ENCODE assay signal across 1 cellular context in the genomic region with DNA sequence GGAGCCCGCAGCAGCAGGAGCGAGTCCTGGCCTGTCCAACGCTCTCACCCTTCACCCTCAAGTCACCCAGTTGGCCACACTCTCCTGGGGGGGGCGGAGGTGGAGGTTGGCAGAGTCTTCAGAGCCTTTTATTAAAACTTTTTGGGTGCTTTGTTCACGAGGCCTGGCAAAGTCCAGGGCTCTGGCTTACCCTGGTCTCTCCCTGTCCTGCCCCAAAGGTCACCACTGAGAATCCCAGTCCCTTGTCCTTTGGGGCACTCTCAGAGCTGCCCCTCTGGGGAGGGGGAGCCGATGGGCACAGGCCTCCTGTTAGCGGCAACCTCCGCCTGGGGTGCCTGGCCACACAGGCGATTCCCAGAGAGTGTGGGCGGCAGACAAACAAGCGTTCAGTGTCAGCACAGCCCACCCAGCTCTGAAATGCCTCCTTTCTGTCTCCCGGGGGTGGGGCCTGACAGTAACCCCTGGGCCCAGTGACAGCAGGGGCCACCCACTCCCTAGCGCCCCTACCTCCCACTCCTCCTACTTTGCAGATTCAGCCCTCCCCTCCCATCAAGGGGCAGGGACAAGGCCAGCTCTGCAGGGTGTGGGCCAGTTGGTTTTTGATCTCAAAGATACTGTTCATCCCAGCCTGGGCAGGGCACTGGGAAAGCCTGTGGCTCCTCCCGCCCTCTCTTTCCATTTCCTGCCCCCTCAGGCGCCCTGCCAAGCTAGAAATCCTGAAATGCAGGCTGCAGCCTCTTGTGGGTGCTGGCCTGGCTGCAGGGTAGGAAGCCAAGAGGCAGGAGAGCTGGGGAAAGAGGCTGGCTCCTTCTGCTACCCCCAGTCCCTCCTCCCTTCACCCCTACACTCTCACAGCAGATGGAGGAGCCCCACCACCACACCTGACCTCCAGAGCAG.
TF ChIP-seq lines count a peak whose summit lies in the region.

No MANE protein-coding gene starts in this region.

TF ChIP-seq in HepG2, 621 proteins besides CTCF, POLR2A, EP300 and RAD21 (continued from another document and continues in another):
- TF ChIP-seq, protein P1, sequence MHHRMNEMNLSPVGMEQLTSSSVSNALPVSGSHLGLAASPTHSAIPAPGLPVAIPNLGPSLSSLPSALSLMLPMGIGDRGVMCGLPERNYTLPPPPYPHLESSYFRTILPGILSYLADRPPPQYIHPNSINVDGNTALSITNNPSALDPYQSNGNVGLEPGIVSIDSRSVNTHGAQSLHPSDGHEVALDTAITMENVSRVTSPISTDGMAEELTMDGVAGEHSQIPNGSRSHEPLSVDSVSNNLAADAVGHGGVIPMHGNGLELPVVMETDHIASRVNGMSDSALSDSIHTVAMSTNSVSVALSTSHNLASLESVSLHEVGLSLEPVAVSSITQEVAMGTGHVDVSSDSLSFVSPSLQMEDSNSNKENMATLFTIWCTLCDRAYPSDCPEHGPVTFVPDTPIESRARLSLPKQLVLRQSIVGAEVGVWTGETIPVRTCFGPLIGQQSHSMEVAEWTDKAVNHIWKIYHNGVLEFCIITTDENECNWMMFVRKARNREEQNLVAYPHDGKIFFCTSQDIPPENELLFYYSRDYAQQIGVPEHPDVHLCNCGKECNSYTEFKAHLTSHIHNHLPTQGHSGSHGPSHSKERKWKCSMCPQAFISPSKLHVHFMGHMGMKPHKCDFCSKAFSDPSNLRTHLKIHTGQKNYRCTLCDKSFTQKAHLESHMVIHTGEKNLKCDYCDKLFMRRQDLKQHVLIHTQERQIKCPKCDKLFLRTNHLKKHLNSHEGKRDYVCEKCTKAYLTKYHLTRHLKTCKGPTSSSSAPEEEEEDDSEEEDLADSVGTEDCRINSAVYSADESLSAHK (CRISPR knock-in tag; IDR thresholded peaks at IDR 0.05; ENCODE audit: borderline replicate concordance): no peak
- TF ChIP-seq SALL1 (CRISPR knock-in tag; IDR thresholded peaks at IDR 0.05) (peak; percentile 97), GFI1 (CRISPR knock-in tag; IDR thresholded peaks at IDR 0.05; ENCODE audit: borderline replicate concordance) (peak; percentile 65; the same call in 1 of the 2 replicates), IRF2 (CRISPR knock-in tag; IDR thresholded peaks at IDR 0.05) (peak; percentile 78), KMT2B (CRISPR knock-in tag; IDR thresholded peaks at IDR 0.05) (no peak), BORCS8-MEF2B (CRISPR knock-in tag; IDR thresholded peaks at IDR 0.05) (peak; percentile 60; the same call in 1 of the 2 replicates), MED1 (CRISPR knock-in tag; IDR thresholded peaks at IDR 0.05) (peak; percentile 91), MBNL3 (CRISPR knock-in tag; conservative IDR thresholded peaks at IDR 0.05) (no peak), POLR2AphosphoS5 (IDR thresholded peaks at IDR 0.05; ENCODE audit: low read depth, low read length) (peak; percentile 86), ZNF564 (CRISPR knock-in tag; IDR thresholded peaks at IDR 0.05) (no peak), FOXJ3 (CRISPR knock-in tag; IDR thresholded peaks at IDR 0.05; ENCODE audit: borderline replicate concordance) (peak; percentile 39; the same call in 1 of the 2 replicates), ISL2 (CRISPR knock-in tag; IDR thresholded peaks at IDR 0.05) (0 out of 2 replicates have a peak, but pooled peaks have one; percentile 54), ZNF644 (CRISPR knock-in tag; IDR thresholded peaks at IDR 0.05; ENCODE audit: low read depth) (peak; percentile 75), ARNT (IDR thresholded peaks at IDR 0.05) (no peak), AHR (CRISPR knock-in tag; IDR thresholded peaks at IDR 0.05) (0 out of 2 replicates have a peak, but pooled peaks have one; percentile 31), TEAD3 (CRISPR knock-in tag; optimal IDR thresholded peaks at IDR 0.05; ENCODE audit: borderline replicate concordance) (peak; percentile 68), MXI1 (IDR thresholded peaks at IDR 0.05; ENCODE audit: borderline replicate concordance, low read depth, low read length) (peak; percentile 28; the same call in 1 of the 3 replicates), GPN1 (CRISPR knock-in tag; IDR thresholded peaks at IDR 0.05; ENCODE audit: borderline replicate concordance) (no peak), NCOR1 (IDR thresholded peaks at IDR 0.05; ENCODE audit: borderline replicate concordance, low read length) (peak; percentile 55; the same call in 1 of the 2 replicates), ZNF44 (CRISPR knock-in tag; IDR thresholded peaks at IDR 0.05) (no peak; the same call in 1 of the 2 replicates), SP140L (CRISPR knock-in tag; IDR thresholded peaks at IDR 0.05; ENCODE audit: borderline replicate concordance) (no peak), ARNTL (CRISPR knock-in tag; IDR thresholded peaks at IDR 0.05) (peak; percentile 75; the same call in 1 of the 2 replicates), GATAD1 (CRISPR knock-in tag; IDR thresholded peaks at IDR 0.05) (0 out of 2 replicates have a peak, but pooled peaks have one; percentile 10), ARID2 (CRISPR knock-in tag; IDR thresholded peaks at IDR 0.05; ENCODE audit: borderline replicate concordance) (peak; percentile 72; the same call in 1 of the 2 replicates), ZNF331 (CRISPR knock-in tag; IDR thresholded peaks at IDR 0.05) (peak; percentile 96), THAP11 (CRISPR knock-in tag; IDR thresholded peaks at IDR 0.05) (peak; percentile 49; the same call in 1 of the 2 replicates), POLR2AphosphoS2 (IDR thresholded peaks at IDR 0.05; ENCODE audit: low read depth, low read length) (no peak), NFE2L2 (IDR thresholded peaks at IDR 0.05; ENCODE audit: low read length) (no peak), FOXA1 (IDR thresholded peaks at IDR 0.05) (no peak), FOXA1 (CRISPR knock-in tag; IDR thresholded peaks at IDR 0.05) (no peak; the same call in 1 of the 2 replicates), GATAD2A (CRISPR knock-in tag; IDR thresholded peaks at IDR 0.05) (peak; percentile 93), U2AF1 (optimal IDR thresholded peaks at IDR 0.05; ENCODE audit: low read depth, low read length) (no peak), RARA (CRISPR knock-in tag; IDR thresholded peaks at IDR 0.05) (no peak; the same call in 1 of the 2 replicates)
- TF ChIP-seq, protein P2, sequence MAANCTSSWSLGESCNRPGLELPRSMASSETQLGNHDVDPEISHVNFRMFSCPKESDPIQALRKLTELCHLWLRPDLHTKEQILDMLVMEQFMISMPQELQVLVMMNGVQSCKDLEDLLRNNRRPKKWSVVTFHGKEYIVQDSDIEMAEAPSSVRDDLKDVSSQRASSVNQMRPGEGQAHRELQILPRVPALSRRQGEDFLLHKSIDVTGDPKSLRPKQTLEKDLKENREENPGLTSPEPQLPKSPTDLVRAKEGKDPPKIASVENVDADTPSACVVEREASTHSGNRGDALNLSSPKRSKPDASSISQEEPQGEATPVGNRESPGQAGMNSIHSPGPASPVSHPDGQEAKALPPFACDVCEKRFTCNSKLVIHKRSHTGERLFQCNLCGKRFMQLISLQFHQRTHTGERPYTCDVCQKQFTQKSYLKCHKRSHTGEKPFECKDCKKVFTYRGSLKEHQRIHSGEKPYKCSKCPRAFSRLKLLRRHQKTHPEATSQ (CRISPR knock-in tag; IDR thresholded peaks at IDR 0.05; ENCODE audit: borderline replicate concordance): no peak
- TF ChIP-seq, protein P3, sequence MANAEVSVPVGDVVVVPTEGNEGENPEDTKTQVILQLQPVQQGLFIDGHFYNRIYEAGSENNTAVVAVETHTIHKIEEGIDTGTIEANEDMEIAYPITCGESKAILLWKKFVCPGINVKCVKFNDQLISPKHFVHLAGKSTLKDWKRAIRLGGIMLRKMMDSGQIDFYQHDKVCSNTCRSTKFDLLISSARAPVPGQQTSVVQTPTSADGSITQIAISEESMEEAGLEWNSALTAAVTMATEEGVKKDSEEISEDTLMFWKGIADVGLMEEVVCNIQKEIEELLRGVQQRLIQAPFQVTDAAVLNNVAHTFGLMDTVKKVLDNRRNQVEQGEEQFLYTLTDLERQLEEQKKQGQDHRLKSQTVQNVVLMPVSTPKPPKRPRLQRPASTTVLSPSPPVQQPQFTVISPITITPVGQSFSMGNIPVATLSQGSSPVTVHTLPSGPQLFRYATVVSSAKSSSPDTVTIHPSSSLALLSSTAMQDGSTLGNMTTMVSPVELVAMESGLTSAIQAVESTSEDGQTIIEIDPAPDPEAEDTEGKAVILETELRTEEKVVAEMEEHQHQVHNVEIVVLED (CRISPR knock-in tag; IDR thresholded peaks at IDR 0.05; ENCODE audit: borderline replicate concordance): 0 out of 2 replicates have a peak, but pooled peaks have one; percentile 62
- TF ChIP-seq, protein P4, sequence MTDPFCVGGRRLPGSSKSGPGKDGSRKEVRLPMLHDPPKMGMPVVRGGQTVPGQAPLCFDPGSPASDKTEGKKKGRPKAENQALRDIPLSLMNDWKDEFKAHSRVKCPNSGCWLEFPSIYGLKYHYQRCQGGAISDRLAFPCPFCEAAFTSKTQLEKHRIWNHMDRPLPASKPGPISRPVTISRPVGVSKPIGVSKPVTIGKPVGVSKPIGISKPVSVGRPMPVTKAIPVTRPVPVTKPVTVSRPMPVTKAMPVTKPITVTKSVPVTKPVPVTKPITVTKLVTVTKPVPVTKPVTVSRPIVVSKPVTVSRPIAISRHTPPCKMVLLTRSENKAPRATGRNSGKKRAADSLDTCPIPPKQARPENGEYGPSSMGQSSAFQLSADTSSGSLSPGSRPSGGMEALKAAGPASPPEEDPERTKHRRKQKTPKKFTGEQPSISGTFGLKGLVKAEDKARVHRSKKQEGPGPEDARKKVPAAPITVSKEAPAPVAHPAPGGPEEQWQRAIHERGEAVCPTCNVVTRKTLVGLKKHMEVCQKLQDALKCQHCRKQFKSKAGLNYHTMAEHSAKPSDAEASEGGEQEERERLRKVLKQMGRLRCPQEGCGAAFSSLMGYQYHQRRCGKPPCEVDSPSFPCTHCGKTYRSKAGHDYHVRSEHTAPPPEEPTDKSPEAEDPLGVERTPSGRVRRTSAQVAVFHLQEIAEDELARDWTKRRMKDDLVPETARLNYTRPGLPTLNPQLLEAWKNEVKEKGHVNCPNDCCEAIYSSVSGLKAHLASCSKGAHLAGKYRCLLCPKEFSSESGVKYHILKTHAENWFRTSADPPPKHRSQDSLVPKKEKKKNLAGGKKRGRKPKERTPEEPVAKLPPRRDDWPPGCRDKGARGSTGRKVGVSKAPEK (CRISPR knock-in tag; IDR thresholded peaks at IDR 0.05; ENCODE audit: borderline replicate concordance): peak; percentile 45; the same call in 1 of the 2 replicates
- TF ChIP-seq, protein P5, sequence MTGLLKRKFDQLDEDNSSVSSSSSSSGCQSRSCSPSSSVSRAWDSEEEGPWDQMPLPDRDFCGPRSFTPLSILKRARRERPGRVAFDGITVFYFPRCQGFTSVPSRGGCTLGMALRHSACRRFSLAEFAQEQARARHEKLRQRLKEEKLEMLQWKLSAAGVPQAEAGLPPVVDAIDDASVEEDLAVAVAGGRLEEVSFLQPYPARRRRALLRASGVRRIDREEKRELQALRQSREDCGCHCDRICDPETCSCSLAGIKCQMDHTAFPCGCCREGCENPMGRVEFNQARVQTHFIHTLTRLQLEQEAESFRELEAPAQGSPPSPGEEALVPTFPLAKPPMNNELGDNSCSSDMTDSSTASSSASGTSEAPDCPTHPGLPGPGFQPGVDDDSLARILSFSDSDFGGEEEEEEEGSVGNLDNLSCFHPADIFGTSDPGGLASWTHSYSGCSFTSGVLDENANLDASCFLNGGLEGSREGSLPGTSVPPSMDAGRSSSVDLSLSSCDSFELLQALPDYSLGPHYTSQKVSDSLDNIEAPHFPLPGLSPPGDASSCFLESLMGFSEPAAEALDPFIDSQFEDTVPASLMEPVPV (CRISPR knock-in tag; IDR thresholded peaks at IDR 0.05): peak; percentile 86
- TF ChIP-seq, protein P6, sequence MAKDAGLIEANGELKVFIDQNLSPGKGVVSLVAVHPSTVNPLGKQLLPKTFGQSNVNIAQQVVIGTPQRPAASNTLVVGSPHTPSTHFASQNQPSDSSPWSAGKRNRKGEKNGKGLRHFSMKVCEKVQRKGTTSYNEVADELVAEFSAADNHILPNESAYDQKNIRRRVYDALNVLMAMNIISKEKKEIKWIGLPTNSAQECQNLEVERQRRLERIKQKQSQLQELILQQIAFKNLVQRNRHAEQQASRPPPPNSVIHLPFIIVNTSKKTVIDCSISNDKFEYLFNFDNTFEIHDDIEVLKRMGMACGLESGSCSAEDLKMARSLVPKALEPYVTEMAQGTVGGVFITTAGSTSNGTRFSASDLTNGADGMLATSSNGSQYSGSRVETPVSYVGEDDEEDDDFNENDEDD (CRISPR knock-in tag; IDR thresholded peaks at IDR 0.05; ENCODE audit: borderline replicate concordance): peak; percentile 20; the same call in 1 of the 2 replicates
- TF ChIP-seq, protein P7, sequence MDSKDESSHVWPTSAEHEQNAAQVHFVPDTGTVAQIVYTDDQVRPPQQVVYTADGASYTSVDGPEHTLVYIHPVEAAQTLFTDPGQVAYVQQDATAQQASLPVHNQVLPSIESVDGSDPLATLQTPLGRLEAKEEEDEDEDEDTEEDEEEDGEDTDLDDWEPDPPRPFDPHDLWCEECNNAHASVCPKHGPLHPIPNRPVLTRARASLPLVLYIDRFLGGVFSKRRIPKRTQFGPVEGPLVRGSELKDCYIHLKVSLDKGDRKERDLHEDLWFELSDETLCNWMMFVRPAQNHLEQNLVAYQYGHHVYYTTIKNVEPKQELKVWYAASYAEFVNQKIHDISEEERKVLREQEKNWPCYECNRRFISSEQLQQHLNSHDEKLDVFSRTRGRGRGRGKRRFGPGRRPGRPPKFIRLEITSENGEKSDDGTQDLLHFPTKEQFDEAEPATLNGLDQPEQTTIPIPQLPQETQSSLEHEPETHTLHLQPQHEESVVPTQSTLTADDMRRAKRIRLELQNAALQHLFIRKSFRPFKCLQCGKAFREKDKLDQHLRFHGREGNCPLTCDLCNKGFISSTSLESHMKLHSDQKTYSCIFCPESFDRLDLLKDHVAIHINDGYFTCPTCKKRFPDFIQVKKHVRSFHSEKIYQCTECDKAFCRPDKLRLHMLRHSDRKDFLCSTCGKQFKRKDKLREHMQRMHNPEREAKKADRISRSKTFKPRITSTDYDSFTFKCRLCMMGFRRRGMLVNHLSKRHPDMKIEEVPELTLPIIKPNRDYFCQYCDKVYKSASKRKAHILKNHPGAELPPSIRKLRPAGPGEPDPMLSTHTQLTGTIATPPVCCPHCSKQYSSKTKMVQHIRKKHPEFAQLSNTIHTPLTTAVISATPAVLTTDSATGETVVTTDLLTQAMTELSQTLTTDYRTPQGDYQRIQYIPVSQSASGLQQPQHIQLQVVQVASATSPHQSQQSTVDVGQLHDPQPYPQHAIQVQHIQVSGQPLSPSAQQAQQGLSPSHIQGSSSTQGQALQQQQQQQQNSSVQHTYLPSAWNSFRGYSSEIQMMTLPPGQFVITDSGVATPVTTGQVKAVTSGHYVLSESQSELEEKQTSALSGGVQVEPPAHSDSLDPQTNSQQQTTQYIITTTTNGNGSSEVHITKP (CRISPR knock-in tag; IDR thresholded peaks at IDR 0.05; ENCODE audit: low read depth): peak; percentile 86
- TF ChIP-seq, protein P8, sequence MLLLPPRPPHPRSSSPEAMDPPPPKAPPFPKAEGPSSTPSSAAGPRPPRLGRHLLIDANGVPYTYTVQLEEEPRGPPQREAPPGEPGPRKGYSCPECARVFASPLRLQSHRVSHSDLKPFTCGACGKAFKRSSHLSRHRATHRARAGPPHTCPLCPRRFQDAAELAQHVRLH (CRISPR knock-in tag; IDR thresholded peaks at IDR 0.05; ENCODE audit: borderline replicate concordance, low read depth): peak; percentile 45; the same call in 1 of the 2 replicates
- TF ChIP-seq, protein P9, sequence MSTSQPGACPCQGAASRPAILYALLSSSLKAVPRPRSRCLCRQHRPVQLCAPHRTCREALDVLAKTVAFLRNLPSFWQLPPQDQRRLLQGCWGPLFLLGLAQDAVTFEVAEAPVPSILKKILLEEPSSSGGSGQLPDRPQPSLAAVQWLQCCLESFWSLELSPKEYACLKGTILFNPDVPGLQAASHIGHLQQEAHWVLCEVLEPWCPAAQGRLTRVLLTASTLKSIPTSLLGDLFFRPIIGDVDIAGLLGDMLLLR (CRISPR knock-in tag; IDR thresholded peaks at IDR 0.05): no peak; the same call in 1 of the 2 replicates
- TF ChIP-seq, protein P10, sequence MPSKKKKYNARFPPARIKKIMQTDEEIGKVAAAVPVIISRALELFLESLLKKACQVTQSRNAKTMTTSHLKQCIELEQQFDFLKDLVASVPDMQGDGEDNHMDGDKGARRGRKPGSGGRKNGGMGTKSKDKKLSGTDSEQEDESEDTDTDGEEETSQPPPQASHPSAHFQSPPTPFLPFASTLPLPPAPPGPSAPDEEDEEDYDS (CRISPR knock-in tag; IDR thresholded peaks at IDR 0.05): peak; percentile 91
